In genomic region chr2:217709496-217710217, GRCh38 we compare ENCODE assay signal across 29 cellular contexts.
DNase-seq lines count a peak whose midpoint lies in the region; ATAC-seq and TF ChIP-seq lines count a peak whose summit lies in the region.
"Had no signal": no experiment of that assay in that cellular context is flagged by ENCODE, and none has a peak within 500 bp of the region (broad histone marks: within the 10 kb centered on the region; RNA-seq: fewer than 3 reads in every experiment).

No MANE protein-coding gene starts in this region.

- H3K36me3 ChIP-seq in smooth muscle cell (ENCODE audit: low read depth), result no peaks in the 10 kb centered on the region
- H3K36me3 ChIP-seq in right lobe of liver, result no peaks in the 10 kb centered on the region
- H3K36me3 ChIP-seq: uterus, WERI-Rb-1 had no signal

- H3K4me1 ChIP-seq in smooth muscle cell (ENCODE audit: low read depth), result peaks cover 24% of the 10 kb centered on the region
- H3K4me1 ChIP-seq in right lobe of liver, result peaks cover 0 to 3% (median 0%) of the 10 kb centered on the region in 4 donors

- H3K79me2 ChIP-seq in smooth muscle cell (ENCODE audit: low read depth), result no peaks in the 10 kb centered on the region

- H3K27me3 Mint-ChIP-seq in T-helper 17 cell, result peaks cover 11% of the 10 kb centered on the region

- H3K9me3 ChIP-seq in T-helper 17 cell (ENCODE audit: control insufficient read depth, low read length, poor library complexity, severe bottlenecking) (no peaks in the 10 kb centered on the region), smooth muscle cell (replicated peaks; ENCODE audit: low read depth) (no peaks in the 10 kb centered on the region), right lobe of liver (no peaks in the 10 kb centered on the region)
- H3K9me3 ChIP-seq: uterus had no signal

- no peaks in the 10 kb centered on the region for H3K27me3 ChIP-seq in smooth muscle cell (ENCODE audit: low read depth)
- no peaks in the 10 kb centered on the region for H3K27me3 ChIP-seq in right lobe of liver
- H3K27me3 ChIP-seq: uterus had no signal

- intact Hi-C loops in right lobe of liver (cut with DNase I), result loop anchor here in 1 of 2 donors (5.0 to 10.0 kb wide), 2 partner anchors 57 to 1035 kb away; no protein-coding TSS in a partner anchor

- peaks cover 11% of the 10 kb centered on the region for H3K4me1 Mint-ChIP-seq in T-helper 17 cell

- TF ChIP-seq CTCF in fibroblast of villous mesenchyme (IDR thresholded peaks at IDR 0.05; ENCODE audit: insufficient read depth, low read depth, low read length), result no peak
- no peak for TF ChIP-seq CTCF in smooth muscle cell (IDR thresholded peaks at IDR 0.05; ENCODE audit: borderline replicate concordance, insufficient read depth, poor library complexity, severe bottlenecking)
- no peak for TF ChIP-seq CTCF in right lobe of liver (IDR thresholded peaks at IDR 0.05)

- no peak overlapping the region for H3K9ac ChIP-seq in smooth muscle cell (ENCODE audit: low read depth)
- H3K9ac ChIP-seq: parathyroid adenoma had no signal

- 78% methylated on average over 3 of the region's 3 CpGs for WGBS in smooth muscle cell (ENCODE audit: low lambda C conversion rate)
- 100% methylated on average over 1 of the region's 3 CpGs for WGBS in right lobe of liver (ENCODE audit: insufficient coverage, low coverage, low lambda C conversion rate, missing lambda C conversion rate)

- TF ChIP-seq POLR2A in right lobe of liver (IDR thresholded peaks at IDR 0.05), result no peak

- DNase-seq in GM03348 (ENCODE audit: low spot score) (peak; percentile 37), T-helper 17 cell (no peak), fibroblast of villous mesenchyme (ENCODE audit: low read depth) (peak; percentile 27), smooth muscle cell (lab: John Stamatoyannopoulos, UW; ENCODE audit: unreplicated experiment) (no peak), right lobe of liver (no peak)
- no peak for DNase-seq in activated T-cell treated with anti-CD3 and anti-CD28 coated beads, Interleukin-2, amount 50 U/mL, for 48 hours
- DNase-seq: activated CD4-positive, alpha-beta T cell treated with anti-CD3 and anti-CD28 coated beads for 48 hours; activated T-cell treated with anti-CD3 and anti-CD28 coated beads for 4 hours; amygdala; effector memory CD8-positive, alpha-beta T cell; erythroblast; hippocampal formation; NCI-H1048; NCI-H2107; NCI-H345; NCI-H774; RPMI8226; small intestine; stimulated activated naive CD4-positive, alpha-beta T cell; uterus; WERI-Rb-1 had no signal

- H3K4me3 ChIP-seq in fibroblast of villous mesenchyme (ENCODE audit: low read depth, low read length) (no peak overlapping the region), smooth muscle cell (no peak overlapping the region), right lobe of liver (no peak overlapping the region)
- H3K4me3 ChIP-seq: K562, lung, uterus had no signal

- H3K36me3 Mint-ChIP-seq in T-helper 17 cell (ENCODE audit: low read depth), result peaks cover 4% of the 10 kb centered on the region
- H3K36me3 Mint-ChIP-seq: activated naive CD4-positive, alpha-beta T cell treated with anti-CD3 and anti-CD28 coated beads, Interleukin-2, amount 50 U/mL, for 72 hours had no signal

- peaks cover 30% of the 10 kb centered on the region for H3F3A ChIP-seq in smooth muscle cell (ENCODE audit: low read depth)

- H3K4me3 Mint-ChIP-seq in T-helper 17 cell, result no peak overlapping the region
- H3K4me3 Mint-ChIP-seq: effector memory CD8-positive, alpha-beta T cell; neural crest cell had no signal

- H3K27ac Mint-ChIP-seq in T-helper 17 cell, result peak overlapping the region; percentile 6
- H3K27ac Mint-ChIP-seq: activated naive CD4-positive, alpha-beta T cell treated with anti-CD3 and anti-CD28 coated beads, Interleukin-2, amount 50 U/mL, for 72 hours; effector memory CD8-positive, alpha-beta T cell had no signal

- no peaks in the 10 kb centered on the region for H4K20me1 ChIP-seq in smooth muscle cell (ENCODE audit: low read depth)

- ATAC-seq in T-helper 17 cell, result no peak
- ATAC-seq in GM18520 (IDR thresholded peaks at IDR 0.05; ENCODE audit: unreplicated experiment), result no peak
- no peak for ATAC-seq in right lobe of liver
- no peak for ATAC-seq in HG03442 (IDR thresholded peaks at IDR 0.05; ENCODE audit: unreplicated experiment)
- ATAC-seq: activated naive CD4-positive, alpha-beta T cell treated with anti-CD3 and anti-CD28 coated beads, Interleukin-2, amount 50 U/mL, for 72 hours; effector memory CD8-positive, alpha-beta T cell; HCT116; K562 had no signal

- H3K27ac ChIP-seq in smooth muscle cell (ENCODE audit: low read depth) (peak overlapping the region; percentile 87), right lobe of liver (no peak overlapping the region)
- H3K27ac ChIP-seq: parathyroid adenoma, WERI-Rb-1 had no signal

- H3K4me2 ChIP-seq in smooth muscle cell, result peak overlapping the region; percentile 55

- H2AFZ ChIP-seq in smooth muscle cell (ENCODE audit: low read depth), result no peak overlapping the region
- H2AFZ ChIP-seq: parathyroid adenoma had no signal

Comparison
In these comparisons a context has a peak if more than half of its experiments do, and no peak if none do; other contexts are left out.
1. DNase-seq: peak in GM03348 (single experiment) and fibroblast of villous mesenchyme (single experiment); none in T-helper 17 cell (0 of 3), smooth muscle cell (single experiment), right lobe of liver (0 of 3) and activated T-cell treated with anti-CD3 and anti-CD28 coated beads, Interleukin-2, amount 50 U/mL, for 48 hours (0 of 2).